Comparison of ENCODE assay signal across 17 cellular contexts in genomic region chr7:90216080-90216674, GRCh38. TPM values are rescaled to one million over a fixed set of nuclear protein-coding genes. Genes with fewer than 3 reads are reported as not detected.
DNase-seq lines count a peak whose midpoint lies in the region; ATAC-seq and TF ChIP-seq lines count a peak whose summit lies in the region.
"Had no signal": no experiment of that assay in that cellular context is flagged by ENCODE, and none has a peak within 500 bp of the region (broad histone marks: within the 10 kb centered on the region; RNA-seq: fewer than 3 reads in every experiment).

No MANE protein-coding gene starts in this region.

- no peak overlapping the region for H2BK15ac ChIP-seq in IMR-90 (ENCODE audit: low read depth, low read length)

- H2BK5ac ChIP-seq in IMR-90 (ENCODE audit: low read depth, low read length, poor library complexity, severe bottlenecking), result no peak overlapping the region

- no peak overlapping the region for H2AK5ac ChIP-seq in IMR-90 (ENCODE audit: low read depth, low read length)

- no peak overlapping the region for H3K4me2 ChIP-seq in IMR-90 (ENCODE audit: low read depth, low read length)

- H4K8ac ChIP-seq in IMR-90 (ENCODE audit: low read depth in 2 of 2, low read length in 2 of 2), result no peak overlapping the region

- H4K20me1 ChIP-seq in IMR-90 (ENCODE audit: insufficient read depth, low read length), result no peaks in the 10 kb centered on the region

- CTCF ChIA-PET in IMR-90 (lab: Yijun Ruan, JAX), result no interaction called here

- H3K27ac Mint-ChIP-seq in chondrocyte (ENCODE audit: unreplicated experiment), result no peak overlapping the region
- H3K27ac Mint-ChIP-seq: CD4-positive, alpha-beta T cell had no signal

- no CpG with 5 or more reads among the region's 6 CpGs for WGBS in IMR-90 (ENCODE audit: extremely low coverage in 2 of 2, insufficient read length in 1 of 2), 2 experiments
- WGBS in right lobe of liver (ENCODE audit: insufficient coverage, low coverage, low lambda C conversion rate, missing lambda C conversion rate), result 32% methylated on average over 6 of the region's 6 CpGs

- POLR2A ChIA-PET in IMR-90 (lab: Charles Lee; ENCODE audit: unreplicated experiment), result no interaction called here

- DNase-seq in IMR-90, result no peak
- DNase-seq in fibroblast of mammary gland (ENCODE audit: low read depth), result peak; percentile 84
- DNase-seq in right lobe of liver, result no peak
- no peak for DNase-seq in chondrocyte (ENCODE audit: low spot score)
- DNase-seq in DMS114 treated with DMSO at 0.1 percent for 48 hours (lab: John Stamatoyannopoulos, UW; ENCODE audit: unreplicated experiment), result no peak
- DNase-seq: Calu3; CD4-positive, alpha-beta T cell; DMS79; Kasumi-1; NCI-H1417; NCI-H2029; NCI-H526; OCI-M1 had no signal

- H3K4me1 Mint-ChIP-seq in chondrocyte (ENCODE audit: low read depth), result peaks cover 6% of the 10 kb centered on the region

- H3K14ac ChIP-seq in IMR-90 (replicated peaks; ENCODE audit: low read depth, low read length), result no peak overlapping the region

- no peaks in the 10 kb centered on the region for H3K9me3 Mint-ChIP-seq in chondrocyte (ENCODE audit: low read depth)
- H3K9me3 Mint-ChIP-seq: CD4-positive, alpha-beta T cell had no signal

- in situ Hi-C loops in IMR-90 (cut with MboI; ENCODE audit: low sequenced_read_pairs), result no loop called here

- H3K79me1 ChIP-seq in IMR-90 (ENCODE audit: low read depth in 1 of 2, low read length in 2 of 2), result no peaks in the 10 kb centered on the region

- intact Hi-C loops in IMR-90 (cut with micrococcal nuclease), result no loop called here
- intact Hi-C loops in right lobe of liver (cut with DNase I), result no loop called here

- H3K9ac ChIP-seq in IMR-90 (ENCODE audit: low read depth, low read length), result no peak overlapping the region
- peak overlapping the region in 1 of 5 donors; percentile 51 for H3K9ac ChIP-seq in subcutaneous abdominal adipose tissue (ENCODE audit: low read length in 5 of 5)

- H3K9me1 ChIP-seq in IMR-90 (ENCODE audit: insufficient read depth, low read length), result no peaks in the 10 kb centered on the region

- H3K4me1 ChIP-seq in IMR-90 (ENCODE audit: control insufficient read depth, insufficient read depth, low read length) (no peaks in the 10 kb centered on the region), subcutaneous abdominal adipose tissue (ENCODE audit: control insufficient read depth in 5 of 5, insufficient read depth in 5 of 5, low read length in 5 of 5) (peaks cover 0 to 34% (median 17%) of the 10 kb centered on the region in 5 donors), right lobe of liver (peaks cover 0 to 7% (median 2%) of the 10 kb centered on the region in 4 donors)

- H3K9me3 ChIP-seq in IMR-90 (ENCODE audit: control insufficient read depth, insufficient read depth, low read length), result no peaks in the 10 kb centered on the region
- no peaks in the 10 kb centered on the region for H3K9me3 ChIP-seq in subcutaneous abdominal adipose tissue (ENCODE audit: control insufficient read depth in 5 of 5, low read length in 5 of 5)
- no peaks in the 10 kb centered on the region for H3K9me3 ChIP-seq in right lobe of liver
- H3K9me3 ChIP-seq: SJSA1 had no signal

- H3K23ac ChIP-seq in IMR-90 (ENCODE audit: low read depth, low read length), result no peak overlapping the region

- peaks cover 40% of the 10 kb centered on the region for H3K27me3 Mint-ChIP-seq in chondrocyte (ENCODE audit: low read depth)

- BruUV-seq in IMR-90 (replicated peaks; lab: Mats Ljungman, UMichigan), result no TSS peak

- H2AK9ac ChIP-seq in IMR-90 (replicated peaks; ENCODE audit: low read depth, low read length, poor library complexity), result no peak overlapping the region

- no peak overlapping the region for H4K91ac ChIP-seq in IMR-90 (ENCODE audit: insufficient read depth, low read depth, low read length)

- H3K27ac ChIP-seq in C4-2B (peak overlapping the region; percentile 61), IMR-90 (ENCODE audit: insufficient read depth, low read length) (no peak overlapping the region), subcutaneous abdominal adipose tissue (ENCODE audit: low read depth, low read length) (peak overlapping the region; percentile 82), right lobe of liver (no peak overlapping the region)
- H3K27ac ChIP-seq: RWPE1, SJSA1 had no signal

- H3K18ac ChIP-seq in IMR-90 (ENCODE audit: low read depth, low read length), result no peak overlapping the region

- no peak for TF ChIP-seq POLR2A in IMR-90 (IDR thresholded peaks at IDR 0.05; ENCODE audit: low read depth, low read length)
- TF ChIP-seq POLR2A in right lobe of liver (IDR thresholded peaks at IDR 0.05), result no peak

- H3K4me3 Mint-ChIP-seq in chondrocyte (ENCODE audit: unreplicated experiment), result no peak overlapping the region
- H3K4me3 Mint-ChIP-seq: CD4-positive, alpha-beta T cell had no signal

- no peak overlapping the region for H3K4ac ChIP-seq in IMR-90 (ENCODE audit: low read depth, low read length)

- H2AFZ ChIP-seq in IMR-90 (replicated peaks; ENCODE audit: low read length, poor library complexity), result no peak overlapping the region

- H3K4me3 ChIP-seq in IMR-90 (ENCODE audit: insufficient read depth, low read depth, low read length), result no peak overlapping the region
- H3K4me3 ChIP-seq in fibroblast of mammary gland (ENCODE audit: control insufficient read depth, low read depth, low read length), result no peak overlapping the region
- no peak overlapping the region for H3K4me3 ChIP-seq in subcutaneous abdominal adipose tissue (ENCODE audit: low read depth in 1 of 5, low read length in 5 of 5)
- H3K4me3 ChIP-seq in right lobe of liver, result no peak overlapping the region
- H3K4me3 ChIP-seq: SJSA1 had no signal

- ATAC-seq in IMR-90 (ENCODE audit: low read depth), result no peak
- ATAC-seq in right lobe of liver, result no peak

- H2BK120ac ChIP-seq in IMR-90 (ENCODE audit: low read depth, low read length), result no peak overlapping the region

- H3K36me3 ChIP-seq in IMR-90 (ENCODE audit: control insufficient read depth, insufficient read depth, low read length) (no peaks in the 10 kb centered on the region), subcutaneous abdominal adipose tissue (ENCODE audit: control insufficient read depth in 5 of 5, insufficient read depth in 5 of 5, low read length in 5 of 5) (no peaks in the 10 kb centered on the region), right lobe of liver (no peaks in the 10 kb centered on the region)
- H3K36me3 ChIP-seq: SJSA1 had no signal

- H3K36me3 Mint-ChIP-seq in chondrocyte (ENCODE audit: low read depth), result no peaks in the 10 kb centered on the region

- H3K56ac ChIP-seq in IMR-90 (ENCODE audit: extremely low read depth, insufficient read depth, low read length), result no peak overlapping the region

- dilution Hi-C loops in IMR-90 (cut with HindIII; ENCODE audit: low sequenced_read_pairs, unreplicated experiment), result no loop called here

- no peak overlapping the region for H2BK20ac ChIP-seq in IMR-90 (ENCODE audit: low read depth, low read length)

- H3K27me3 ChIP-seq in IMR-90 (ENCODE audit: control insufficient read depth, insufficient read depth, low read length), result no peaks in the 10 kb centered on the region
- peaks cover 0 to 5% (median 0%) of the 10 kb centered on the region in 5 donors for H3K27me3 ChIP-seq in subcutaneous abdominal adipose tissue (ENCODE audit: control insufficient read depth in 5 of 5, insufficient read depth in 4 of 5, low read length in 5 of 5)
- no peaks in the 10 kb centered on the region for H3K27me3 ChIP-seq in right lobe of liver
- H3K27me3 ChIP-seq: SJSA1 had no signal

- TF ChIP-seq CTCF in C4-2B (conservative IDR thresholded peaks at IDR 0.05) (no peak), IMR-90 (conservative IDR thresholded peaks at IDR 0.05; ENCODE audit: low read depth, low read length) (no peak), fibroblast of mammary gland (conservative IDR thresholded peaks at IDR 0.05; ENCODE audit: control insufficient read depth, insufficient read depth, low read depth, low read length) (peak; percentile 20), right lobe of liver (IDR thresholded peaks at IDR 0.05) (no peak), chondrocyte (IDR thresholded peaks at IDR 0.05) (no peak)

- TF ChIP-seq RAD21 in IMR-90 (IDR thresholded peaks at IDR 0.05; ENCODE audit: low read length), result no peak

- no peak overlapping the region for H4K5ac ChIP-seq in IMR-90 (ENCODE audit: low read depth, low read length)

TF ChIP-seq in IMR-90, 13 proteins besides CTCF, POLR2A, EP300 and RAD21:
- TF ChIP-seq CEBPB (IDR thresholded peaks at IDR 0.05; ENCODE audit: low read depth, low read length), result 0 out of 2 replicates have a peak, but pooled peaks have one; percentile 27
- no peak for TF ChIP-seq MAZ (IDR thresholded peaks at IDR 0.05; ENCODE audit: borderline replicate concordance, low read depth, low read length)

RNA-seq across cellular contexts. Expression of gene STEAP2, which starts 4.6 kb away (rescaled TPM):
- 3.9 and 4.2 TPM in 2 replicates for total RNA-seq in IMR-90 (2012; rRNA removed)
- polyA plus RNA-seq in IMR-90 (2012; rRNA removed), result 1.7 and 1.8 TPM in 2 replicates
- 0.45 and 0.51 TPM in 2 replicates for polyA plus RNA-seq in IMR-90 (2012; cell fraction: cytosol; rRNA removed)
- 0.67 and 4.7 TPM in 2 replicates for polyA plus RNA-seq in IMR-90 (2012; cell fraction: nucleus; rRNA removed; ENCODE audit: low replicate concordance)
- total RNA-seq in right lobe of liver, result 1 to 10 TPM; 1.5 to 9.8 (median 5.3) TPM
- 0.20 TPM in 1 of 3 replicates, not detected in the others for total RNA-seq in chondrocyte
- total RNA-seq: CD4-positive, alpha-beta T cell had no signal

RNA-seq across cellular contexts. Expression of gene CFAP69, which starts 28.8 kb away (rescaled TPM):
- total RNA-seq in IMR-90 (2012; rRNA removed), result 0.72 and 1.7 TPM in 2 replicates
- polyA plus RNA-seq in IMR-90 (2012; rRNA removed), result 0.50 and 0.86 TPM in 2 replicates
- 0.13 and 0.74 TPM in 2 replicates for polyA plus RNA-seq in IMR-90 (2012; cell fraction: cytosol; rRNA removed)
- 1.3 and 2.8 TPM in 2 replicates for polyA plus RNA-seq in IMR-90 (2012; cell fraction: nucleus; rRNA removed; ENCODE audit: low replicate concordance)
- 1 to 10 TPM; 1.7 to 8.2 (median 3.8) TPM for total RNA-seq in right lobe of liver
- 0.55 to 1.2 TPM in 2 of 3 replicates, not detected in the other for total RNA-seq in chondrocyte
- total RNA-seq: CD4-positive, alpha-beta T cell had no signal

Comparison
In these comparisons a context has a peak if more than half of its experiments do, and no peak if none do; other contexts are left out.
1. H3K27ac ChIP-seq: peak in C4-2B (single experiment) and subcutaneous abdominal adipose tissue (single experiment); none in IMR-90 (single experiment) and right lobe of liver (0 of 3).